Comparison of ENCODE assay signal across 23 cellular contexts in the genomic region with DNA sequence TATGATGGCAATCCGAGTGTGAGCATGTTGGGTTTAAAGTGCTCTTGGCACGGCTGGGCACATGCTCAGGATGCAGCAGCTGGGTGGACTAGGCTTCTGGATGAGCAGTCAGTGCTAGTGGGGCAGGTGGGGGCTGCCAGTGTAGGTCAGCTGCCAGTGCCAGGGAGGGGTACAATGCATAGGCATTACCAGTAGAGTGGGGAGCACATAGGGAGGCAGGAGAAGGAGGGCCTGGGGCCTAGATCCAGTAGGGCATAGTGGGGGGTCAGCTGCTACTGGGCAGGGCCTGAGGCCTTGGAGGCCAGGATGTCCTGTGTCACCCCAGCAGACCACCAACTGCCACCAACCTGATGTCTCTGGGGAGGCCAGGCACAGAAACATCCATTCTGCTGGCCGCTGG. TPM values are rescaled to one million over a fixed set of nuclear protein-coding genes. Genes with fewer than 3 reads are reported as not detected.
DNase-seq lines count a peak whose midpoint lies in the region; ATAC-seq and TF ChIP-seq lines count a peak whose summit lies in the region.
"Had no signal": no experiment of that assay in that cellular context is flagged by ENCODE, and none has a peak within 500 bp of the region (broad histone marks: within the 10 kb centered on the region; RNA-seq: fewer than 3 reads in every experiment).

No MANE protein-coding gene starts in this region.

- H3K27me3 ChIP-seq in dorsolateral prefrontal cortex: no peaks in the 10 kb centered on the region
- H3K27me3 ChIP-seq: BLaER1 treated with 17β-estradiol and CSF1 and Interleukin-3, amounts not matched to agents 10 nM and 100 nM had no signal

- in situ Hi-C loops in ACHN (cut with HindIII; ENCODE audit: low pct_ligation_motif_present, low pct_unique_long_range_greater_than_20kb, low sequenced_read_pairs): no loop called here

- peak; percentile 45 for DNase-seq in Right ventricle myocardium inferior (ENCODE audit: missing footprints)
- DNase-seq in Right ventricle myocardium superior: no peak
- DNase-seq in dorsolateral prefrontal cortex: peak in 1 of 10 donors; percentile 32
- DNase-seq in posterior vena cava (ENCODE audit: low spot score): peak; percentile 50
- no peak for DNase-seq in NCI-H1436 (lab: John Stamatoyannopoulos, UW)
- DNase-seq in activated gamma-delta T cell treated with Interleukin-2 at 50 U/mL for 16 hours: no peak
- DNase-seq in ACHN: no peak
- DNase-seq: CD4-positive, alpha-beta T cell; MM.1S; NCI-H1417; NCI-H1694 treated with DMSO at 0.1 percent for 48 hours; NCI-H2081; NCI-H2227 treated with DMSO at 0.1 percent for 48 hours; NCI-H526 treated with DMSO at 0.1 percent for 48 hours; PC-9; SHP77 had no signal

- intact Hi-C loops in Right ventricle myocardium inferior (cut with DNase I): no loop called here
- intact Hi-C loops in Right ventricle myocardium superior (cut with DNase I): no loop called here
- intact Hi-C loops in dorsolateral prefrontal cortex (cut with DNase I): loop anchor here in 1 of 2 donors (2.0 kb wide), 1 partner anchor 16 kb away; no protein-coding TSS in a partner anchor
- intact Hi-C loops in posterior vena cava (cut with DNase I): loop anchor here in 1 of 2 donors (5.0 kb wide), 1 partner anchor 1910 kb away; no protein-coding TSS in a partner anchor

- no peak for TF ChIP-seq CTCF in dorsolateral prefrontal cortex (IDR thresholded peaks at IDR 0.05 in 54 of 56, conservative IDR thresholded peaks at IDR 0.05 in 2 of 56; ENCODE audit: low read depth in 1 of 56, partially characterized antibody in 56 of 56)

- ATAC-seq in Right ventricle myocardium inferior (no peak), Right ventricle myocardium superior (ENCODE audit: poor library complexity) (no peak)

- H3K27ac ChIP-seq in dorsolateral prefrontal cortex: peak overlapping the region in 56 of 59 donors; percentile 7 to 90 (median 76)
- H3K27ac ChIP-seq: BLaER1 treated with 17β-estradiol and CSF1 and Interleukin-3, amounts not matched to agents 10 nM and 100 nM; KMS-11; PC-9 had no signal

- H3K4me3 ChIP-seq in dorsolateral prefrontal cortex: no peak overlapping the region
- H3K4me3 ChIP-seq: BLaER1 treated with 17β-estradiol and CSF1 and Interleukin-3, amounts not matched to agents 10 nM and 100 nM; HAP-1; PC-9 had no signal

RNA-seq across cellular contexts. Expression of a gene that starts 24.2 kb away (rescaled TPM):
- total RNA-seq in Right ventricle myocardium inferior (3.4 TPM), Right ventricle myocardium superior (3.0 TPM), dorsolateral prefrontal cortex (100 to 1,000 TPM; 103 to 296 (median 177) TPM), posterior vena cava (under 1 TPM; 0.32 to 0.62 TPM)
- total RNA-seq: PC-9, RPMI7951 had no signal

RNA-seq across cellular contexts. Expression of a gene that starts 41.8 kb away (rescaled TPM):
- total RNA-seq in Right ventricle myocardium inferior (not detected), Right ventricle myocardium superior (not detected), dorsolateral prefrontal cortex (10 to 100 TPM in 1 of 120 experiments, 1 to 10 TPM in 82, under 1 TPM in 16, not detected in 21; 0.36 to 15.2 (median 2.4) TPM), posterior vena cava (1 to 10 TPM in 1 of 2 donors, not detected in 1; 1.4 TPM)
- total RNA-seq: A172; CD4-positive, alpha-beta T cell; NCI-H460; PC-9; RPMI7951; SK-MEL-5 had no signal

Comparison
In these comparisons a context has a peak if more than half of its experiments do, and no peak if none do; other contexts are left out.
1. DNase-seq: peak in Right ventricle myocardium inferior (single experiment) and posterior vena cava (single experiment); none in Right ventricle myocardium superior (single experiment), NCI-H1436 (single experiment), activated gamma-delta T cell treated with Interleukin-2 at 50 U/mL for 16 hours (single experiment) and ACHN (single experiment).
2. RNA of a gene that starts 24.2 kb away (total RNA-seq): 103 to 296 TPM in dorsolateral prefrontal cortex; 3.4 TPM in Right ventricle myocardium inferior (single experiment), 3.0 TPM in Right ventricle myocardium superior (single experiment) and 0.32 to 0.62 TPM in posterior vena cava; every median in the first group is over 10 times any median in the second.